ENCODE assay signal across 20 cellular contexts in the genomic region with DNA sequence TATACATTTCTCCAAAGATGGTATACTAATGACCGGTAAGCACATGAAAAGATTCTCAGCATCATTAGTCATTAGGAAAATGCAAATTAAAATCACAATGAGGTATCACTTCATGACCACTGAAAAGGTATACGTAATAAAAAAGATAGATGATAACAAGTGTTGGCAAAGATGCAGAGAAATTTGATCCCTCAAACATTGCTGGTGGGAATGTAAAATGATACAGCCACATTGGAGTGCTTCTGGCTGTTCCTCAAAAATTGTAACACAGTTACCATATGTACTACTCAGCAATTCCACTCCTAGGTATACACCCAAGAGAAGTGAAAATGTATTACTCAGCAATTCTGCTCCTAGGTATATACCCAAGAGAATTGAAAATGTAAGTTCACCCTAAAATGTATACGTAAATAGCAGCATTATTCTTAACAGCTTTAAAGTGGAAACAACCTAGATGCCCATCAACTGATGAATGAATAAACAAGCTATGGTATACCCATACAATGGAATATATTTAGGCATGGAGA. TPM values are rescaled to one million over a fixed set of nuclear protein-coding genes. Genes with fewer than 3 reads are reported as not detected.
DNase-seq lines count a peak whose midpoint lies in the region; ATAC-seq, FAIRE-seq and TF ChIP-seq lines count a peak whose summit lies in the region.
"Had no signal": no experiment of that assay in that cellular context is flagged by ENCODE, and none has a peak within 500 bp of the region (broad histone marks: within the 10 kb centered on the region; RNA-seq: fewer than 3 reads in every experiment).

No MANE protein-coding gene starts in this region.

- TF ChIP-seq CTCF in HepG2 (CRISPR knock-in tag; IDR thresholded peaks at IDR 0.05), result no peak
- no peak for TF ChIP-seq CTCF in right lobe of liver (IDR thresholded peaks at IDR 0.05)
- TF ChIP-seq CTCF in K562 (IDR thresholded peaks at IDR 0.05 in 2 of 3, conservative IDR thresholded peaks at IDR 0.05 in 1 of 3; ENCODE audit: insufficient read depth in 2 of 3, low read depth in 1 of 3, low read length in 3 of 3), result no peak

- no peaks in the 10 kb centered on the region for H3K27me3 ChIP-seq in HepG2 (ENCODE audit: control insufficient read depth in 1 of 2, insufficient read depth in 2 of 2, low read length in 2 of 2)
- H3K27me3 ChIP-seq in right lobe of liver, result no peaks in the 10 kb centered on the region
- no peaks in the 10 kb centered on the region for H3K27me3 ChIP-seq in K562 (ENCODE audit: control insufficient read depth in 2 of 2, insufficient read depth in 2 of 2, low read length in 2 of 2)
- H3K27me3 ChIP-seq: SJCRH30 had no signal

- TF ChIP-seq RAD21 in HepG2 (CRISPR knock-in tag; IDR thresholded peaks at IDR 0.05), result no peak
- TF ChIP-seq RAD21 in K562 (CRISPR knock-in tag; conservative IDR thresholded peaks at IDR 0.05 in 1 of 2, IDR thresholded peaks at IDR 0.05 in 1 of 2), result no peak

- H3K9ac ChIP-seq in HepG2 (ENCODE audit: insufficient read depth, low read depth, low read length), result no peak overlapping the region
- H3K9ac ChIP-seq in K562 (ENCODE audit: insufficient read depth in 1 of 2, low read depth in 2 of 2, low read length in 2 of 2), result no peak overlapping the region

- H2AFZ ChIP-seq in HepG2 (ENCODE audit: low read length) (no peak overlapping the region), K562 (ENCODE audit: low read depth, low read length) (no peak overlapping the region)

- FAIRE-seq in HepG2 (lab: Jason Lieb, UNC), result no peak
- no peak for FAIRE-seq in K562 (lab: Jason Lieb, UNC)

- H3K79me2 ChIP-seq in HepG2 (ENCODE audit: insufficient read depth, low read length) (no peaks in the 10 kb centered on the region), K562 (ENCODE audit: control insufficient read depth, insufficient read depth, low read length) (no peaks in the 10 kb centered on the region)

- no TSS peak for BruUV-seq in HepG2 (replicated peaks; lab: Mats Ljungman, UMichigan)
- BruUV-seq in K562 (replicated peaks; lab: Mats Ljungman, UMichigan), result no TSS peak

- ATAC-seq in HepG2 (no peak), right lobe of liver (no peak), K562 (no peak), HG03095 (IDR thresholded peaks at IDR 0.05; ENCODE audit: unreplicated experiment) (no peak), GM21529 (IDR thresholded peaks at IDR 0.05; ENCODE audit: unreplicated experiment) (no peak)

- no peak for DNase-seq in HepG2 (ENCODE audit: low spot score)
- no peak for DNase-seq in right lobe of liver
- DNase-seq in M059J (ENCODE audit: low read depth), result peak; percentile 67
- DNase-seq in K562 (ENCODE audit: extremely low read depth in 1 of 4, low spot score in 3 of 4), result no peak
- no peak for DNase-seq in NCI-H446 (lab: John Stamatoyannopoulos, UW)
- DNase-seq: C1 segment of cervical spinal cord; CD8-positive, alpha-beta memory T cell; DND-41; GDM1; NCI-H1048; NCI-H146; NCI-H2081 treated with DMSO at 0.1 percent for 48 hours; NCI-H226; NCI-H524 treated with DMSO at 0.1 percent for 48 hours; SJCRH30 had no signal

- no peak for TF ChIP-seq POLR2A in HepG2 (IDR thresholded peaks at IDR 0.05; ENCODE audit: insufficient read depth in 1 of 2, low read depth in 2 of 2, low read length in 2 of 2)
- no peak for TF ChIP-seq POLR2A in right lobe of liver (IDR thresholded peaks at IDR 0.05)
- TF ChIP-seq POLR2A in K562 (conservative IDR thresholded peaks at IDR 0.05), result no peak

- POLR2A ChIA-PET in HepG2 (lab: Yijun Ruan, JAX) (no interaction called here), K562 (lab: Yijun Ruan, JAX) (no interaction called here)

- under 1% methylated on average over 3 of the region's 3 CpGs for WGBS in HepG2 (ENCODE audit: low lambda C conversion rate)
- 68% methylated on average over 3 of the region's 3 CpGs for WGBS in right lobe of liver (ENCODE audit: insufficient coverage, low coverage, low lambda C conversion rate, missing lambda C conversion rate)
- 0% methylated on average over 3 of the region's 3 CpGs for WGBS in K562 (ENCODE audit: insufficient coverage, low coverage, missing lambda C conversion rate)

- H3K4me2 ChIP-seq in HepG2 (ENCODE audit: low read depth, low read length) (no peak overlapping the region), K562 (ENCODE audit: insufficient read depth, low read length) (no peak overlapping the region)

- in situ Hi-C loops in HepG2 (cut with HindIII; ENCODE audit: extremely low pct_ligation_motif_present, low pct_unique_long_range_greater_than_20kb) (no loop called here), K562 (cut with MboI) (no loop called here)

- CTCF ChIA-PET in HepG2 (lab: Yijun Ruan, JAX; ENCODE audit: low intra/inter-chr PET ratio, low total read pairs), result no interaction called here
- CTCF ChIA-PET in K562 (lab: Yijun Ruan, JAX; ENCODE audit: low intra/inter-chr PET ratio), result no interaction called here

- H3K9me3 ChIP-seq in HepG2 (ENCODE audit: low read length) (peaks cover 8% of the 10 kb centered on the region), right lobe of liver (no peaks in the 10 kb centered on the region), K562 (replicated peaks; ENCODE audit: control insufficient read depth, insufficient read depth, low read depth, low read length) (no peaks in the 10 kb centered on the region)
- H3K9me3 ChIP-seq: HAP-1 had no signal

- H4K20me1 ChIP-seq in HepG2 (ENCODE audit: insufficient read depth, low read length), result no peaks in the 10 kb centered on the region
- no peaks in the 10 kb centered on the region for H4K20me1 ChIP-seq in K562 (replicated peaks; ENCODE audit: control insufficient read depth, insufficient read depth, low read length)

- H3K9me1 ChIP-seq in K562 (ENCODE audit: control insufficient read depth, insufficient read depth, low read length), result no peaks in the 10 kb centered on the region

- no peaks in the 10 kb centered on the region for H3K4me1 ChIP-seq in HepG2 (ENCODE audit: insufficient read depth, low read length)
- no peaks in the 10 kb centered on the region for H3K4me1 ChIP-seq in right lobe of liver
- no peaks in the 10 kb centered on the region for H3K4me1 ChIP-seq in K562 (replicated peaks in 1 of 2; ENCODE audit: control insufficient read depth in 2 of 2, insufficient read depth in 2 of 2, low read length in 2 of 2)
- H3K4me1 ChIP-seq: HAP-1, SJCRH30 had no signal

- no peaks in the 10 kb centered on the region for H3K36me3 ChIP-seq in HepG2 (replicated peaks in 1 of 2; ENCODE audit: control insufficient read depth in 1 of 2, insufficient read depth in 2 of 2, low read length in 2 of 2)
- H3K36me3 ChIP-seq in right lobe of liver, result no peaks in the 10 kb centered on the region
- H3K36me3 ChIP-seq in K562 (ENCODE audit: control insufficient read depth, insufficient read depth, low read length), result no peaks in the 10 kb centered on the region
- H3K36me3 ChIP-seq: HAP-1, SJCRH30 had no signal

- TF ChIP-seq EP300 in HepG2 (IDR thresholded peaks at IDR 0.05; ENCODE audit: low read depth in 2 of 2, low read length in 2 of 2) (no peak), HepG2 (CRISPR knock-in tag; IDR thresholded peaks at IDR 0.05; ENCODE audit: borderline replicate concordance) (no peak), K562 (IDR thresholded peaks at IDR 0.05; ENCODE audit: low read length) (no peak)

- H3K27ac ChIP-seq in HepG2 (ENCODE audit: extremely low read length, insufficient read depth, low read length), result no peak overlapping the region
- no peak overlapping the region for H3K27ac ChIP-seq in right lobe of liver
- no peak overlapping the region for H3K27ac ChIP-seq in K562 (ENCODE audit: extremely low read depth, low read depth, low read length)
- H3K27ac ChIP-seq: SJCRH30 had no signal

- intact Hi-C loops in HepG2 (cut with micrococcal nuclease; ENCODE audit: unreplicated experiment), result no loop called here
- intact Hi-C loops in right lobe of liver (cut with DNase I), result no loop called here
- intact Hi-C loops in K562 (cut with micrococcal nuclease), result no loop called here

- H3K4me3 ChIP-seq in HepG2 (replicated peaks in 1 of 3; ENCODE audit: insufficient read depth in 1 of 3, low read depth in 2 of 3, low read length in 3 of 3), result no peak overlapping the region
- H3K4me3 ChIP-seq in right lobe of liver, result no peak overlapping the region
- H3K4me3 ChIP-seq in K562, result no peak overlapping the region
- H3K4me3 ChIP-seq: HAP-1, SJCRH30 had no signal

RNA-seq across cellular contexts. Expression of gene KY, which starts 25.0 kb away (rescaled TPM):
- total RNA-seq in HepG2 (2016; rRNA removed; fragmentation: Illumina TruSeq; extraction: Trizol) (not detected in 2 replicates), right lobe of liver (not detected), K562 (2014; rRNA removed) (not detected in 2 replicates), K562 (2014; rRNA removed; fragmentation: Illumina TruSeq; extraction: Trizol) (not detected in 2 replicates), K562 (2015; rRNA removed; fragmentation: Illumina TruSeq; extraction: Trizol) (not detected in 2 replicates), K562 (2021) (not detected in 2 replicates)
- not detected in 2 replicates for total RNA-seq in HepG2 (2016; cell fraction: cytosol; rRNA removed; fragmentation: Illumina TruSeq; extraction: Trizol; ENCODE audit: low read depth)
- total RNA-seq in HepG2 (2016; cell fraction: insoluble cytoplasmic fraction; rRNA removed; fragmentation: Illumina TruSeq; extraction: Trizol), result not detected in 2 replicates
- not detected in 2 replicates for total RNA-seq in HepG2 (2016; cell fraction: membrane; rRNA removed; fragmentation: Illumina TruSeq; extraction: Trizol)
- total RNA-seq in HepG2 (2016; cell fraction: nucleus; rRNA removed; fragmentation: Illumina TruSeq; extraction: Trizol), result not detected in 2 replicates
- polyA plus RNA-seq in HepG2 (2011; rRNA removed) (not detected in 2 replicates), K562 (2011; rRNA removed) (not detected in 2 replicates), K562 (2014; fragmentation: Illumina TruSeq; extraction: Trizol) (not detected in 2 replicates), K562 (2014; fragmentation: Nextera tagmentation; extraction: Ambion mirVana) (not detected), K562 (2014; rRNA removed) (not detected in 2 replicates)
- polyA plus RNA-seq in HepG2 (2011; cell fraction: cytosol; rRNA removed), result not detected in 2 replicates
- polyA plus RNA-seq in HepG2 (2011; cell fraction: nucleus; rRNA removed), result not detected in 2 replicates
- not detected in 2 replicates for polyA plus RNA-seq in HepG2 (2012)
- polyA plus RNA-seq in HepG2 (2016; cell fraction: cytosol; fragmentation: Illumina TruSeq; extraction: Trizol; ENCODE audit: low read depth), result not detected in 2 replicates
- not detected in 2 replicates for polyA plus RNA-seq in HepG2 (2016; cell fraction: insoluble cytoplasmic fraction; fragmentation: Illumina TruSeq; extraction: Trizol; ENCODE audit: low read depth)
- polyA plus RNA-seq in HepG2 (2016; cell fraction: membrane; fragmentation: Illumina TruSeq; extraction: Trizol; ENCODE audit: low read depth), result not detected in 2 replicates
- not detected in 2 replicates for polyA plus RNA-seq in HepG2 (2016; cell fraction: nucleus; fragmentation: Illumina TruSeq; extraction: Trizol; ENCODE audit: insufficient read depth, low read depth)
- polyA minus RNA-seq in HepG2 (2011; rRNA and poly(A)+ RNA removed; ENCODE audit: low replicate concordance), result 0.05 TPM in 1 of 2 replicates, not detected in the other
- not detected in 2 replicates for polyA minus RNA-seq in HepG2 (2011; cell fraction: cytosol; rRNA and poly(A)+ RNA removed)
- not detected in 2 replicates for polyA minus RNA-seq in HepG2 (2011; cell fraction: nucleus; rRNA and poly(A)+ RNA removed)
- 0.66 and 0.76 TPM in 2 replicates for total RNA-seq in M059J (2014; rRNA removed; shearing (Covaris generic))
- total RNA-seq in K562 (2011; cell fraction: chromatin; rRNA removed; ENCODE audit: low replicate concordance), result not detected in 2 replicates
- not detected in 2 replicates for total RNA-seq in K562 (2011; cell fraction: nucleolus; rRNA removed)
- total RNA-seq in K562 (2011; cell fraction: nucleoplasm; rRNA removed), result not detected in 2 replicates
- not detected in 2 replicates for polyA plus RNA-seq in K562 (2011; cell fraction: cytosol; rRNA removed)
- polyA plus RNA-seq in K562 (2011; cell fraction: nucleus; rRNA removed), result not detected in 2 replicates
- polyA plus RNA-seq in K562 (2012), result not detected in 2 replicates
- not detected in 2 replicates for polyA minus RNA-seq in K562 (2011; rRNA and poly(A)+ RNA removed)
- polyA minus RNA-seq in K562 (2011; cell fraction: cytosol; rRNA and poly(A)+ RNA removed), result not detected in 2 replicates
- polyA minus RNA-seq in K562 (2011; cell fraction: nucleus; rRNA and poly(A)+ RNA removed), result not detected in 2 replicates
- total RNA-seq: A673; CD8-positive, alpha-beta memory T cell; MCF 10A; SJCRH30 had no signal

Comparison
In these comparisons a context has a peak if more than half of its experiments do, and no peak if none do; other contexts are left out.
1. Of the 241 proteins assayed by ChIP-seq in both HepG2 and K562: peak only in HepG2: none; only in K562: MAFG; in both: MAFF and MAFK; in neither: 238.